Comparison of ENCODE assay signal across 1 cellular context in the genomic region with DNA sequence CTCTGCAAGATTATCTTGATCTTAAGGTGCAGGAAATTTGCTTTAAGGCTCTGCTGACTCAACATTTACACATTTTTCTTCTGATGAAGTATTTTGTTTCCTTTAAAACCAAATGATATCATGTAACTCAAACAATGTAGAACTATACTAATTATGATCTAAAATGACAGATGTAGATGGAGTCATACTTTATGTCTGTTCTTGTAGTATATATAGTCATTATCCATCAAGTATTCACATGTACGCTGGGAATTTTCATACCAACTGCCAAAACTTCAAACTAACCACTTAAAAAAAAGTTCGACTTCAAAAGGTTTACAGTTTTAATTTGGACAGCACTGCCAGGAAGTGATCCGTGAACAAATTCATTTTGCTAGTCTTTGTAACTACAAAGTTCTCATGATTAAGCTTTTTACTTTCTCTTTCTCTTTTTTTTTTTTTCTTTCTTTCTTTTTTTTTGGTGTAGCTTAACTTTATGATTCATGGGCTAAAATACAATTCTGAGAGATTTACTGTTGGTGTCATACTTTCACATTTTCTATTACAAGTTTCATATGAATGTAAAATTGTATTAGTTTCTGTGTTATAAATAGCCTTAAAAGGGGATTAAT.
TF ChIP-seq lines count a peak whose summit lies in the region.

No MANE protein-coding gene starts in this region.

TF ChIP-seq in HepG2, 621 proteins besides CTCF, POLR2A, EP300 and RAD21:
- TF ChIP-seq, protein P1, sequence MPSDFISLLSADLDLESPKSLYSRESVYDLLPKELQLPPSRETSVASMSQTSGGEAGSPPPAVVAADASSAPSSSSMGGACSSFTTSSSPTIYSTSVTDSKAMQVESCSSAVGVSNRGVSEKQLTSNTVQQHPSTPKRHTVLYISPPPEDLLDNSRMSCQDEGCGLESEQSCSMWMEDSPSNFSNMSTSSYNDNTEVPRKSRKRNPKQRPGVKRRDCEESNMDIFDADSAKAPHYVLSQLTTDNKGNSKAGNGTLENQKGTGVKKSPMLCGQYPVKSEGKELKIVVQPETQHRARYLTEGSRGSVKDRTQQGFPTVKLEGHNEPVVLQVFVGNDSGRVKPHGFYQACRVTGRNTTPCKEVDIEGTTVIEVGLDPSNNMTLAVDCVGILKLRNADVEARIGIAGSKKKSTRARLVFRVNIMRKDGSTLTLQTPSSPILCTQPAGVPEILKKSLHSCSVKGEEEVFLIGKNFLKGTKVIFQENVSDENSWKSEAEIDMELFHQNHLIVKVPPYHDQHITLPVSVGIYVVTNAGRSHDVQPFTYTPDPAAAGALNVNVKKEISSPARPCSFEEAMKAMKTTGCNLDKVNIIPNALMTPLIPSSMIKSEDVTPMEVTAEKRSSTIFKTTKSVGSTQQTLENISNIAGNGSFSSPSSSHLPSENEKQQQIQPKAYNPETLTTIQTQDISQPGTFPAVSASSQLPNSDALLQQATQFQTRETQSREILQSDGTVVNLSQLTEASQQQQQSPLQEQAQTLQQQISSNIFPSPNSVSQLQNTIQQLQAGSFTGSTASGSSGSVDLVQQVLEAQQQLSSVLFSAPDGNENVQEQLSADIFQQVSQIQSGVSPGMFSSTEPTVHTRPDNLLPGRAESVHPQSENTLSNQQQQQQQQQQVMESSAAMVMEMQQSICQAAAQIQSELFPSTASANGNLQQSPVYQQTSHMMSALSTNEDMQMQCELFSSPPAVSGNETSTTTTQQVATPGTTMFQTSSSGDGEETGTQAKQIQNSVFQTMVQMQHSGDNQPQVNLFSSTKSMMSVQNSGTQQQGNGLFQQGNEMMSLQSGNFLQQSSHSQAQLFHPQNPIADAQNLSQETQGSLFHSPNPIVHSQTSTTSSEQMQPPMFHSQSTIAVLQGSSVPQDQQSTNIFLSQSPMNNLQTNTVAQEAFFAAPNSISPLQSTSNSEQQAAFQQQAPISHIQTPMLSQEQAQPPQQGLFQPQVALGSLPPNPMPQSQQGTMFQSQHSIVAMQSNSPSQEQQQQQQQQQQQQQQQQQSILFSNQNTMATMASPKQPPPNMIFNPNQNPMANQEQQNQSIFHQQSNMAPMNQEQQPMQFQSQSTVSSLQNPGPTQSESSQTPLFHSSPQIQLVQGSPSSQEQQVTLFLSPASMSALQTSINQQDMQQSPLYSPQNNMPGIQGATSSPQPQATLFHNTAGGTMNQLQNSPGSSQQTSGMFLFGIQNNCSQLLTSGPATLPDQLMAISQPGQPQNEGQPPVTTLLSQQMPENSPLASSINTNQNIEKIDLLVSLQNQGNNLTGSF (CRISPR knock-in tag; IDR thresholded peaks at IDR 0.05), result no peak
- TF ChIP-seq MAFK (conservative IDR thresholded peaks at IDR 0.05 in 1 of 2, IDR thresholded peaks at IDR 0.05 in 1 of 2; ENCODE audit: low read length in 2 of 2) (peak in 1 of 2 experiments; percentile 38; a peak in 3 of 4 replicates), MAFF (IDR thresholded peaks at IDR 0.05; ENCODE audit: low read depth, low read length) (peak; percentile 19; the same call in 1 of the 2 replicates)
- TF ChIP-seq, protein P2, sequence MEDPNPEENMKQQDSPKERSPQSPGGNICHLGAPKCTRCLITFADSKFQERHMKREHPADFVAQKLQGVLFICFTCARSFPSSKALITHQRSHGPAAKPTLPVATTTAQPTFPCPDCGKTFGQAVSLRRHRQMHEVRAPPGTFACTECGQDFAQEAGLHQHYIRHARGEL (CRISPR knock-in tag; IDR thresholded peaks at IDR 0.05), result no peak
